Comparison of ENCODE assay signal across 1 cellular context in genomic region chr16:15041260-15042011, GRCh38.
TF ChIP-seq lines count a peak whose summit lies in the region.

No MANE protein-coding gene starts in this region.

TF ChIP-seq in K562, 482 proteins besides CTCF, POLR2A, EP300 and RAD21 (continued from another document and continues in another):
- TF ChIP-seq C11orf30 (IDR thresholded peaks at IDR 0.05; ENCODE audit: low read depth) (peak; percentile 76), ELK1 (CRISPR knock-in tag; IDR thresholded peaks at IDR 0.05) (no peak), ZNF644 (tag; IDR thresholded peaks at IDR 0.05; ENCODE audit: low read depth) (no peak), SAP30 (IDR thresholded peaks at IDR 0.05; ENCODE audit: borderline replicate concordance, insufficient read depth, low read depth, low read length, poor library complexity, severe bottlenecking) (no peak), GTF2E2 (tag; IDR thresholded peaks at IDR 0.05) (no peak), NFXL1 (CRISPR knock-in tag; IDR thresholded peaks at IDR 0.05) (no peak), ZBTB26 (CRISPR knock-in tag; IDR thresholded peaks at IDR 0.05) (no peak), ZBTB1 (CRISPR knock-in tag; IDR thresholded peaks at IDR 0.05; ENCODE audit: borderline replicate concordance, low read depth) (no peak), NCOA6 (IDR thresholded peaks at IDR 0.05) (no peak), GTF2B (IDR thresholded peaks at IDR 0.05; ENCODE audit: extremely low read depth, insufficient read length) (no peak), ZNF316 (IDR thresholded peaks at IDR 0.05) (peak; percentile 81), EP400 (IDR thresholded peaks at IDR 0.05) (no peak), ZNF436 (CRISPR knock-in tag; IDR thresholded peaks at IDR 0.05) (no peak), ZNF551 (CRISPR knock-in tag; IDR thresholded peaks at IDR 0.05) (no peak), CEBPG (CRISPR knock-in tag; IDR thresholded peaks at IDR 0.05) (no peak), CEBPG (tag; conservative IDR thresholded peaks at IDR 0.05 in 1 of 2, IDR thresholded peaks at IDR 0.05 in 1 of 2) (no peak), MCM5 (IDR thresholded peaks at IDR 0.05; ENCODE audit: low read depth) (no peak), ZNF511 (CRISPR knock-in tag; IDR thresholded peaks at IDR 0.05) (no peak), MIER1 (IDR thresholded peaks at IDR 0.05; ENCODE audit: low read depth) (no peak), UBTF (IDR thresholded peaks at IDR 0.05; ENCODE audit: borderline replicate concordance in 1 of 2, low read depth in 2 of 2, low read length in 2 of 2) (peak in 1 of 2 experiments; percentile 95; a peak in 2 of 4 replicates), HCFC1 (IDR thresholded peaks at IDR 0.05; ENCODE audit: low read depth, low read length) (peak; percentile 16; the same call in 1 of the 2 replicates), FOXA3 (CRISPR knock-in tag; conservative IDR thresholded peaks at IDR 0.05 in 1 of 2, IDR thresholded peaks at IDR 0.05 in 1 of 2) (no peak), CREBBP (IDR thresholded peaks at IDR 0.05; ENCODE audit: low read depth, low read length) (no peak), ID3 (CRISPR knock-in tag; IDR thresholded peaks at IDR 0.05) (no peak), ID3 (tag; IDR thresholded peaks at IDR 0.05) (no peak), PTTG1 (tag; IDR thresholded peaks at IDR 0.05; ENCODE audit: low read depth) (no peak), KLF6 (CRISPR knock-in tag; IDR thresholded peaks at IDR 0.05; ENCODE audit: borderline replicate concordance) (no peak), TEAD1 (CRISPR knock-in tag; IDR thresholded peaks at IDR 0.05) (no peak), SFPQ (IDR thresholded peaks at IDR 0.05; ENCODE audit: low read depth, low read length) (no peak), CAMTA2 (CRISPR knock-in tag; conservative IDR thresholded peaks at IDR 0.05) (no peak), MAFG (tag; conservative IDR thresholded peaks at IDR 0.05) (peak; percentile 57), SRSF7 (optimal IDR thresholded peaks at IDR 0.05; ENCODE audit: low read depth, low read length) (no peak), XRCC5 (IDR thresholded peaks at IDR 0.05; ENCODE audit: low read depth, low read length) (no peak), NFE2L1 (tag; IDR thresholded peaks at IDR 0.05; ENCODE audit: borderline replicate concordance, low read depth) (no peak), ASH1L (IDR thresholded peaks at IDR 0.05; ENCODE audit: borderline replicate concordance, low read depth, partially characterized antibody) (no peak), GABPB2 (CRISPR knock-in tag; conservative IDR thresholded peaks at IDR 0.05) (no peak), ZNF707 (CRISPR knock-in tag; conservative IDR thresholded peaks at IDR 0.05) (no peak), SMC3 (conservative IDR thresholded peaks at IDR 0.05; ENCODE audit: insufficient read depth, low read depth, low read length) (0 out of 2 replicates have a peak, but pooled peaks have one; percentile 23), CHD4 (IDR thresholded peaks at IDR 0.05; ENCODE audit: insufficient read depth, insufficient replicate concordance, low read depth, low read length, poor library complexity, severe bottlenecking) (no peak), MITF (IDR thresholded peaks at IDR 0.05) (no peak), ZBTB43 (CRISPR knock-in tag; IDR thresholded peaks at IDR 0.05) (no peak), SMAD4 (CRISPR knock-in tag; conservative IDR thresholded peaks at IDR 0.05) (no peak), NBN (IDR thresholded peaks at IDR 0.05; ENCODE audit: low read depth) (no peak), MTA1 (IDR thresholded peaks at IDR 0.05; ENCODE audit: borderline replicate concordance) (no peak)
- TF ChIP-seq, protein P1, sequence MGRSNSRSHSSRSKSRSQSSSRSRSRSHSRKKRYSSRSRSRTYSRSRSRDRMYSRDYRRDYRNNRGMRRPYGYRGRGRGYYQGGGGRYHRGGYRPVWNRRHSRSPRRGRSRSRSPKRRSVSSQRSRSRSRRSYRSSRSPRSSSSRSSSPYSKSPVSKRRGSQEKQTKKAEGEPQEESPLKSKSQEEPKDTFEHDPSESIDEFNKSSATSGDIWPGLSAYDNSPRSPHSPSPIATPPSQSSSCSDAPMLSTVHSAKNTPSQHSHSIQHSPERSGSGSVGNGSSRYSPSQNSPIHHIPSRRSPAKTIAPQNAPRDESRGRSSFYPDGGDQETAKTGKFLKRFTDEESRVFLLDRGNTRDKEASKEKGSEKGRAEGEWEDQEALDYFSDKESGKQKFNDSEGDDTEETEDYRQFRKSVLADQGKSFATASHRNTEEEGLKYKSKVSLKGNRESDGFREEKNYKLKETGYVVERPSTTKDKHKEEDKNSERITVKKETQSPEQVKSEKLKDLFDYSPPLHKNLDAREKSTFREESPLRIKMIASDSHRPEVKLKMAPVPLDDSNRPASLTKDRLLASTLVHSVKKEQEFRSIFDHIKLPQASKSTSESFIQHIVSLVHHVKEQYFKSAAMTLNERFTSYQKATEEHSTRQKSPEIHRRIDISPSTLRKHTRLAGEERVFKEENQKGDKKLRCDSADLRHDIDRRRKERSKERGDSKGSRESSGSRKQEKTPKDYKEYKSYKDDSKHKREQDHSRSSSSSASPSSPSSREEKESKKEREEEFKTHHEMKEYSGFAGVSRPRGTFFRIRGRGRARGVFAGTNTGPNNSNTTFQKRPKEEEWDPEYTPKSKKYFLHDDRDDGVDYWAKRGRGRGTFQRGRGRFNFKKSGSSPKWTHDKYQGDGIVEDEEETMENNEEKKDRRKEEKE (IDR thresholded peaks at IDR 0.05; ENCODE audit: borderline replicate concordance in 1 of 2, control insufficient read depth in 1 of 2, low read depth in 2 of 2, low read length in 1 of 2) = no peak
- TF ChIP-seq, protein P2, sequence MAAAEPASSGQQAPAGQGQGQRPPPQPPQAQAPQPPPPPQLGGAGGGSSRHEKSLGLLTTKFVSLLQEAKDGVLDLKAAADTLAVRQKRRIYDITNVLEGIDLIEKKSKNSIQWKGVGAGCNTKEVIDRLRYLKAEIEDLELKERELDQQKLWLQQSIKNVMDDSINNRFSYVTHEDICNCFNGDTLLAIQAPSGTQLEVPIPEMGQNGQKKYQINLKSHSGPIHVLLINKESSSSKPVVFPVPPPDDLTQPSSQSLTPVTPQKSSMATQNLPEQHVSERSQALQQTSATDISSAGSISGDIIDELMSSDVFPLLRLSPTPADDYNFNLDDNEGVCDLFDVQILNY (CRISPR knock-in tag; IDR thresholded peaks at IDR 0.05) = no peak
- TF ChIP-seq, protein P3, sequence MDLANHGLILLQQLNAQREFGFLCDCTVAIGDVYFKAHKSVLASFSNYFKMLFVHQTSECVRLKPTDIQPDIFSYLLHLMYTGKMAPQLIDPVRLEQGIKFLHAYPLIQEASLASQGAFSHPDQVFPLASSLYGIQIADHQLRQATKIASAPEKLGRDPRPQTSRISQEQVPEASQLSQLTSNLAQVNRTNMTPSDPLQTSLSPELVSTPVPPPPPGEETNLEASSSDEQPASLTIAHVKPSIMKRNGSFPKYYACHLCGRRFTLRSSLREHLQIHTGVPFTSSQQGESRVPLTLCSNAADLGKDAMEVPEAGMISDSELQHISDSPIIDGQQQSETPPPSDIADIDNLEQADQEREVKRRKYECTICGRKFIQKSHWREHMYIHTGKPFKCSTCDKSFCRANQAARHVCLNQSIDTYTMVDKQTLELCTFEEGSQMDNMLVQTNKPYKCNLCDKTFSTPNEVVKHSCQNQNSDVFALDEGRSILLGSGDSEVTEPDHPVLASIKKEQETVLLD (IDR thresholded peaks at IDR 0.05) = no peak
- TF ChIP-seq, protein P4, sequence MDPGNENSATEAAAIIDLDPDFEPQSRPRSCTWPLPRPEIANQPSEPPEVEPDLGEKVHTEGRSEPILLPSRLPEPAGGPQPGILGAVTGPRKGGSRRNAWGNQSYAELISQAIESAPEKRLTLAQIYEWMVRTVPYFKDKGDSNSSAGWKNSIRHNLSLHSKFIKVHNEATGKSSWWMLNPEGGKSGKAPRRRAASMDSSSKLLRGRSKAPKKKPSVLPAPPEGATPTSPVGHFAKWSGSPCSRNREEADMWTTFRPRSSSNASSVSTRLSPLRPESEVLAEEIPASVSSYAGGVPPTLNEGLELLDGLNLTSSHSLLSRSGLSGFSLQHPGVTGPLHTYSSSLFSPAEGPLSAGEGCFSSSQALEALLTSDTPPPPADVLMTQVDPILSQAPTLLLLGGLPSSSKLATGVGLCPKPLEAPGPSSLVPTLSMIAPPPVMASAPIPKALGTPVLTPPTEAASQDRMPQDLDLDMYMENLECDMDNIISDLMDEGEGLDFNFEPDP (CRISPR knock-in tag; IDR thresholded peaks at IDR 0.05) = no peak
